ENCODE assay signal across 8 cellular contexts in the genomic region with DNA sequence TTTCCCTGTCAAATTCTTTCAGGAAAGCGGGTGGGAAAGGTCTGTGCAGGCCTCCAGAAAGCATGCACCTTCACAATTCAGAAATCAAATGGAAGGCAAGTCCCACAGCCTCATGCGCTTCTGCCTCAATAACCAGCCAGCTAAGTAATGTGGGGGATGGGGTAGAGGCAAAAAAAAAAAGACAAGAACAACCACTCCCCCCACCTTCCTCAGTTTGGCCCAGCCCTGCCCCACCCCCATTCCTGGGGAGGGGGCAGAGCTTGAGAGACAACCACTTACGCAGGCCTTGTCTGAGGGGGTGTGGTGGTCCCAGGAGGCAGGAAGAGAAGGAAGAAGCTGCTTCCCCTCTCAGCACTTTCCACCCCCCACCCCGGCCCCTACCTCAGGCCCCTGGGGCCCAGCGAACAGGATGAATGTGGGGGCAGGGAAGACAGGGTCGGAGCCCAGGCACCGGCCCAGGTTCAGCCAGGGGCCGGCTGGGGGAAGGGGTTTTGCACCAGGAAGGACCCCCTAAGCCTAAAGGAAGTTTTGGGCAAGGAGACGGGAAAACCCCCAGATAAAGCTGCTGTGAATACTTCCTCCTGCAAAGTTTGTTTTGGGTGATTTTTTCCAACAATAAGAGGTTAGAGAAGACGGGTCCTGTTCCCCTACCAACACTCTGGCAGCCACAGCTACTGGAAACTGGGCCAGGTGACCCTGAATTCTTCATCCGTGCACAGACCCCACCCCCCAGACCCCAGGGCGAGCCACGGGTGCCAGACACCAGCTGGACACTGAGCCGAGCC. TPM values are rescaled to one million over a fixed set of nuclear protein-coding genes. Genes with fewer than 3 reads are reported as not detected.
DNase-seq lines count a peak whose midpoint lies in the region; ATAC-seq and TF ChIP-seq lines count a peak whose summit lies in the region.

No MANE protein-coding gene starts in this region.

- peak overlapping the region; percentile 95 for H2AFZ ChIP-seq in OCI-LY3 (ENCODE audit: low read depth, low read length)

- H3K9me3 Mint-ChIP-seq in endothelial cell (ENCODE audit: unreplicated experiment) (no peaks in the 10 kb centered on the region), nephron (no peaks in the 10 kb centered on the region)

- DNase-seq in endothelial cell (ENCODE audit: low spot score): peak; percentile 86
- no peak for DNase-seq in omental fat pad (ENCODE audit: low spot score)
- no peak for DNase-seq in cerebellar nuclear complex (lab: John Stamatoyannopoulos, UW)

- peaks cover 0 to 7% (median 0%) of the 10 kb centered on the region in 11 experiments; a peak in 2 of 22 replicates for H3K36me3 ChIP-seq in BLaER1 treated with 17β-estradiol and CSF1 and Interleukin-3, amounts not matched to agents 10 nM and 100 nM
- no peaks in the 10 kb centered on the region for H3K36me3 ChIP-seq in OCI-LY3 (replicated peaks; ENCODE audit: low read depth, low read length)

- TF ChIP-seq CTCF in OCI-LY3 (IDR thresholded peaks at IDR 0.05; ENCODE audit: low read depth, low read length) (no peak), endothelial cell (IDR thresholded peaks at IDR 0.05; ENCODE audit: unreplicated experiment) (no peak), nephron (IDR thresholded peaks at IDR 0.05; ENCODE audit: unreplicated experiment in 3 of 3) (no peak), omental fat pad (IDR thresholded peaks at IDR 0.05) (no peak)

- H3K79me2 ChIP-seq in OCI-LY3 (ENCODE audit: low read length): no peaks in the 10 kb centered on the region

- H3K27me3 ChIP-seq in BLaER1 treated with 17β-estradiol and CSF1 and Interleukin-3, amounts not matched to agents 10 nM and 100 nM: no peaks in the 10 kb centered on the region
- 0 out of 2 replicates have a peak, but pooled peaks cover 4% of the 10 kb centered on the region for H3K27me3 ChIP-seq in OCI-LY3 (ENCODE audit: low read depth, low read length)

- ATAC-seq in GM18868 (IDR thresholded peaks at IDR 0.05; ENCODE audit: unreplicated experiment): no peak
- no peak for ATAC-seq in omental fat pad (ENCODE audit: low FRiP score)
- ATAC-seq in GM18511 (IDR thresholded peaks at IDR 0.05; ENCODE audit: unreplicated experiment): no peak

- peak overlapping the region; percentile 55 to 97 (median 91); a peak in 21 of 22 replicates for H3K27ac ChIP-seq in BLaER1 treated with 17β-estradiol and CSF1 and Interleukin-3, amounts not matched to agents 10 nM and 100 nM
- peak overlapping the region; percentile 44 for H3K27ac ChIP-seq in OCI-LY3 (ENCODE audit: low read length)

- H3K27ac Mint-ChIP-seq in endothelial cell (ENCODE audit: unreplicated experiment) (peak overlapping the region; percentile 87), nephron (peak overlapping the region; percentile 91 to 95 (median 95))

- peaks cover 72 to 84% (median 81%) of the 10 kb centered on the region in 10 experiments for H3K4me1 ChIP-seq in BLaER1 treated with 17β-estradiol and CSF1 and Interleukin-3, amounts not matched to agents 10 nM and 100 nM
- peaks cover 22% of the 10 kb centered on the region for H3K4me1 ChIP-seq in OCI-LY3 (ENCODE audit: low read length)

- H3K4me3 ChIP-seq in BLaER1 treated with 17β-estradiol and CSF1 and Interleukin-3, amounts not matched to agents 10 nM and 100 nM: peak overlapping the region; percentile 70 to 92 (median 82)
- peak overlapping the region; percentile 56 for H3K4me3 ChIP-seq in OCI-LY3 (ENCODE audit: low read length)

- H3K9me3 ChIP-seq in BLaER1 treated with 17β-estradiol and CSF1 and Interleukin-3, amounts not matched to agents 10 nM and 100 nM (replicated peaks in 1 of 11): no peaks in the 10 kb centered on the region
- no peaks in the 10 kb centered on the region for H3K9me3 ChIP-seq in OCI-LY3 (ENCODE audit: insufficient read depth, low read length)

- peak overlapping the region; percentile 84 to 94 (median 89) for H3K9ac ChIP-seq in BLaER1 treated with 17β-estradiol and CSF1 and Interleukin-3, amounts not matched to agents 10 nM and 100 nM
- H3K9ac ChIP-seq in OCI-LY3 (ENCODE audit: low read length): peak overlapping the region; percentile 61

- H3K36me3 Mint-ChIP-seq in endothelial cell (ENCODE audit: low read depth, unreplicated experiment) (peaks cover 28% of the 10 kb centered on the region), nephron (ENCODE audit: low read depth) (peaks cover 9% of the 10 kb centered on the region)

- H3K27me3 Mint-ChIP-seq in endothelial cell (ENCODE audit: unreplicated experiment) (peaks cover 13% of the 10 kb centered on the region), nephron (ENCODE audit: low read depth) (peaks cover 6% of the 10 kb centered on the region)

- H3K4me3 Mint-ChIP-seq in endothelial cell (ENCODE audit: unreplicated experiment) (peak overlapping the region; percentile 97), nephron (peak overlapping the region; percentile 85 to 97 (median 94))

- peaks cover 34% of the 10 kb centered on the region for H3K4me1 Mint-ChIP-seq in endothelial cell (ENCODE audit: unreplicated experiment)
- peaks cover 47% of the 10 kb centered on the region for H3K4me1 Mint-ChIP-seq in nephron

- H3K4me2 ChIP-seq in BLaER1 treated with 17β-estradiol and CSF1 and Interleukin-3, amounts not matched to agents 10 nM and 100 nM: peak overlapping the region; percentile 79 to 99 (median 94)
- H3K4me2 ChIP-seq in OCI-LY3 (ENCODE audit: low read length): peak overlapping the region; percentile 76

- H4K20me1 ChIP-seq in BLaER1 treated with 17β-estradiol and CSF1 and Interleukin-3, amounts not matched to agents 10 nM and 100 nM: peaks cover 24 to 47% (median 38%) of the 10 kb centered on the region in 11 experiments
- no peaks in the 10 kb centered on the region for H4K20me1 ChIP-seq in OCI-LY3 (ENCODE audit: insufficient read depth, low read length)

RNA-seq across cellular contexts. Expression of gene JUP, which starts 1.2 kb away (rescaled TPM):
- total RNA-seq in endothelial cell (ENCODE audit: unreplicated experiment) (330 TPM), omental fat pad (10 to 100 TPM; 34.8 to 84.5 (median 39.0) TPM)

RNA-seq across cellular contexts. Expression of gene P3H4, which starts 26.5 kb away (rescaled TPM):
- total RNA-seq in endothelial cell (ENCODE audit: unreplicated experiment) (22.6 TPM), omental fat pad (10 to 100 TPM in 2 of 4 donors, 1 to 10 TPM in 2; 6.6 to 15.6 (median 10.0) TPM)

RNA-seq across cellular contexts. Expression of gene FKBP10, which starts 27.5 kb away (rescaled TPM):
- 167 TPM for total RNA-seq in endothelial cell (ENCODE audit: unreplicated experiment)
- total RNA-seq in omental fat pad: 10 to 100 TPM; 30.5 to 53.1 (median 42.3) TPM

RNA-seq across cellular contexts. Expression of gene NT5C3B, which starts 50.7 kb away (rescaled TPM):
- total RNA-seq in endothelial cell (ENCODE audit: unreplicated experiment): 79.9 TPM
- total RNA-seq in omental fat pad: 10 to 100 TPM; 35.5 to 65.9 (median 42.5) TPM

RNA-seq across cellular contexts. Expression of gene HAP1, which starts 50.8 kb away (rescaled TPM):
- total RNA-seq in endothelial cell (ENCODE audit: unreplicated experiment) (18.1 TPM), omental fat pad (1 to 10 TPM in 1 of 4 donors, under 1 TPM in 1, not detected in 2; 0.47 to 1.1 TPM)
